In the genomic region with DNA sequence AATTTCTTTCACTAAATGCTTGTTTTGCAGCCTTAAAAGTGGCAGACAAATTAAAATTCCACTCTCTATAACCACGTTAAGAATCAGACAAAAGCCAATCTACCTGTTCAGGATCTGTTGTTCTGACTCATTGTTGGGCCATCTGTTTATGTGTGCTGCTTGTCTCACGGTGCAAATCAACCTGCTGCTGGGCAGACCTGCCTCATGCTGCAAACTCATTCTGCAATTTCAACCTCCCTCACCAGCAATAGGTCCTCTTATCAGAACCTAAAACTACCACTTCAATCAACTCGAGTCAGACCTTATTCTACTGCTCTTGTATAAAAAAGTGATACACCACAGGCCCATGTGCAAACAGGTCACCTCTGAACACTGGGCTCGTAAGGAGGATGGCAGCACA, we compare ENCODE assay signal across 22 cellular contexts.
A peak's percentile ranks its signal among the peaks of the same experiment; 100 is the strongest.
DNase-seq lines count a peak whose midpoint lies in the region; ATAC-seq and TF ChIP-seq lines count a peak whose summit lies in the region.
"Had no signal": no experiment of that assay in that cellular context is flagged by ENCODE, and none has a peak within 500 bp of the region (broad histone marks: within the 10 kb centered on the region; RNA-seq: fewer than 3 reads in every experiment).

No MANE protein-coding gene starts in this region.

- DNase-seq in DMS53 (lab: John Stamatoyannopoulos, UW) (peak; percentile 25), DMS53 treated with DMSO at 0.1 percent for 48 hours (lab: John Stamatoyannopoulos, UW; ENCODE audit: unreplicated experiment) (no peak), NCI-H146 (lab: John Stamatoyannopoulos, UW) (peak; percentile 33), body of pancreas (peak in 3 of 4 donors; percentile 28 to 41 (median 40)), mesendoderm (peak; percentile 33), mesothelial cell of epicardium (ENCODE audit: low spot score in 2 of 2, unreplicated experiment in 2 of 2) (no peak), HPDE6-E6E7 (ENCODE audit: extremely low spot score) (no peak)
- DNase-seq: activated CD4-positive, CD25-positive, alpha-beta regulatory T cell; activated CD8-positive, alpha-beta T cell treated with anti-CD3 and anti-CD28 coated beads, Interleukin-2, amount 10 ng/mL, durations not matched to agents 7 days and 5 days; activated T-cell treated with anti-CD3 and anti-CD28 coated beads, Interleukin-2, amount 50 U/mL, for 24 hours; Calu3; colonic mucosa; NCI-H82; small intestine; stimulated activated CD4-positive, alpha-beta T cell treated with anti-CD3 and anti-CD28 coated beads, Interleukin-4, amount 100 ng/mL, for 4 hours had no signal

- no peak overlapping the region for H3K27ac Mint-ChIP-seq in mesothelial cell of epicardium
- H3K27ac Mint-ChIP-seq: activated CD8-positive, alpha-beta T cell treated with anti-CD3 and anti-CD28 coated beads, Interleukin-2, amount 10 ng/mL, durations not matched to agents 7 days and 5 days; activated naive CD4-positive, alpha-beta T cell treated with anti-CD3 and anti-CD28 coated beads, Interleukin-2, amount 50 U/mL, for 72 hours; activated T-cell treated with anti-CD3 and anti-CD28 coated beads, Interleukin-2, amount 50 U/mL, for 24 hours; nephron; T-helper 2 cell treated with Interferon-gamma antibody and Interleukin-4, amounts not matched to agents 5 μg/mL and 100 μg/mL, for 36 hours had no signal

- H3K4me3 ChIP-seq in body of pancreas = no peak overlapping the region
- H3K4me3 ChIP-seq in mesendoderm (ENCODE audit: low read length) = no peak overlapping the region
- H3K4me3 ChIP-seq: colonic mucosa, prostate gland, SJSA1 had no signal

- H3K36me3 ChIP-seq in body of pancreas (replicated peaks in 1 of 2; ENCODE audit: insufficient read depth in 1 of 2, low read depth in 2 of 2) (no peaks in the 10 kb centered on the region), mesendoderm (ENCODE audit: control insufficient read depth, insufficient read depth, low read length) (no peaks in the 10 kb centered on the region)
- H3K36me3 ChIP-seq: colonic mucosa, prostate gland, SJSA1 had no signal

- H3K4me1 Mint-ChIP-seq in mesothelial cell of epicardium = peaks cover 44% of the 10 kb centered on the region

- no peak overlapping the region for H3K4me3 Mint-ChIP-seq in mesothelial cell of epicardium
- H3K4me3 Mint-ChIP-seq: activated CD8-positive, alpha-beta T cell treated with anti-CD3 and anti-CD28 coated beads, Interleukin-2, amount 10 ng/mL, durations not matched to agents 7 days and 5 days; activated T-cell treated with anti-CD3 and anti-CD28 coated beads, Interleukin-2, amount 50 U/mL, for 24 hours; nephron; T-helper 2 cell treated with Interferon-gamma antibody and Interleukin-4, amounts not matched to agents 5 μg/mL and 100 μg/mL, for 36 hours had no signal

- TF ChIP-seq CTCF in body of pancreas (IDR thresholded peaks at IDR 0.05) (no peak), mesothelial cell of epicardium (IDR thresholded peaks at IDR 0.05; ENCODE audit: unreplicated experiment) (no peak)

- no peaks in the 10 kb centered on the region for H3K9me3 ChIP-seq in body of pancreas
- H3K9me3 ChIP-seq: colonic mucosa, prostate gland, SJSA1 had no signal

- no peak overlapping the region for H3K56ac ChIP-seq in mesendoderm (ENCODE audit: low read length)

- ATAC-seq in body of pancreas (peak; percentile 33), HG03439 (IDR thresholded peaks at IDR 0.05; ENCODE audit: unreplicated experiment) (no peak)
- ATAC-seq: activated CD8-positive, alpha-beta T cell treated with anti-CD3 and anti-CD28 coated beads, Interleukin-2, amount 10 ng/mL, durations not matched to agents 7 days and 5 days; Panc1 had no signal

- intact Hi-C loops in body of pancreas (cut with DNase I) = no loop called here

- H2BK120ac ChIP-seq in mesendoderm (ENCODE audit: low read depth, low read length) = no peak overlapping the region

- H3K36me3 Mint-ChIP-seq in mesothelial cell of epicardium = no peaks in the 10 kb centered on the region
- H3K36me3 Mint-ChIP-seq: activated naive CD4-positive, alpha-beta T cell treated with anti-CD3 and anti-CD28 coated beads, Interleukin-2, amount 50 U/mL, for 72 hours had no signal

- H3K4me1 ChIP-seq in body of pancreas (peaks cover 10% of the 10 kb centered on the region), mesendoderm (ENCODE audit: control insufficient read depth, low read depth, low read length) (peaks cover 9% of the 10 kb centered on the region)
- H3K4me1 ChIP-seq: colonic mucosa had no signal

- peak overlapping the region in 1 of 4 donors; percentile 6 for H3K27ac ChIP-seq in body of pancreas
- H3K27ac ChIP-seq in mesendoderm (ENCODE audit: low read depth, low read length) = no peak overlapping the region
- H3K27ac ChIP-seq: colonic mucosa, prostate gland, SJSA1 had no signal

- no peaks in the 10 kb centered on the region for H3K27me3 Mint-ChIP-seq in mesothelial cell of epicardium (ENCODE audit: low read depth)
- H3K27me3 Mint-ChIP-seq: activated T-cell treated with anti-CD3 and anti-CD28 coated beads, Interleukin-2, amount 50 U/mL, for 24 hours had no signal

- H3K27me3 ChIP-seq in body of pancreas (no peaks in the 10 kb centered on the region), mesendoderm (ENCODE audit: insufficient read depth, low read length, poor library complexity) (no peaks in the 10 kb centered on the region)
- H3K27me3 ChIP-seq: colonic mucosa, SJSA1 had no signal

- H3K79me2 ChIP-seq in mesendoderm (ENCODE audit: control insufficient read depth, insufficient read depth, low read length) = no peaks in the 10 kb centered on the region

- no peak overlapping the region for H2BK15ac ChIP-seq in mesendoderm (replicated peaks; ENCODE audit: low read depth)

- H3K79me1 ChIP-seq in mesendoderm (ENCODE audit: low read length) = no peaks in the 10 kb centered on the region

- no peak overlapping the region for H3K4me2 ChIP-seq in mesendoderm (ENCODE audit: low read length)

- no peak overlapping the region for H3K4ac ChIP-seq in mesendoderm (ENCODE audit: low read depth, low read length)

- no peaks in the 10 kb centered on the region for H3K9me3 Mint-ChIP-seq in mesothelial cell of epicardium
- H3K9me3 Mint-ChIP-seq: activated naive CD4-positive, alpha-beta T cell treated with anti-CD3 and anti-CD28 coated beads, Interleukin-2, amount 50 U/mL, for 72 hours; activated T-cell treated with anti-CD3 and anti-CD28 coated beads, Interleukin-2, amount 50 U/mL, for 24 hours; nephron; T-helper 2 cell treated with Interferon-gamma antibody and Interleukin-4, amounts not matched to agents 5 μg/mL and 100 μg/mL, for 36 hours had no signal

- H3K18ac ChIP-seq in mesendoderm (ENCODE audit: low read length) = no peak overlapping the region

- no peak for TF ChIP-seq POLR2A in body of pancreas (IDR thresholded peaks at IDR 0.05)

- WGBS in body of pancreas, 2 donors = 25 to 41% methylated on average over 4 of the region's 4 CpGs
- WGBS in mesendoderm (ENCODE audit: extremely low coverage, insufficient coverage, low lambda C conversion rate) = no CpG with 5 or more reads among the region's 4 CpGs

- no peak overlapping the region for H2BK5ac ChIP-seq in mesendoderm (ENCODE audit: low read length)

- no peak overlapping the region for H4K8ac ChIP-seq in mesendoderm (ENCODE audit: low read depth, low read length)

- H3K9ac ChIP-seq in mesendoderm (ENCODE audit: low read length) = no peak overlapping the region

- H3K23ac ChIP-seq in mesendoderm (ENCODE audit: low read length) = no peak overlapping the region

- no peak overlapping the region for H2AK5ac ChIP-seq in mesendoderm (ENCODE audit: low read length)

- no peak overlapping the region for H4K5ac ChIP-seq in mesendoderm (ENCODE audit: low read length)

Comparison
In these comparisons a context has a peak if more than half of its experiments do, and no peak if none do; other contexts are left out.
1. DNase-seq: peak in DMS53 (single experiment), NCI-H146 (single experiment), body of pancreas (3 of 4) and mesendoderm (single experiment); none in DMS53 treated with DMSO at 0.1 percent for 48 hours (single experiment), mesothelial cell of epicardium (0 of 2) and HPDE6-E6E7 (single experiment).